ENCODE assay signal across 8 cellular contexts in genomic region chr2:62705007-62705829, GRCh38.
DNase-seq lines count a peak whose midpoint lies in the region; ATAC-seq and TF ChIP-seq lines count a peak whose summit lies in the region.

Gene EHBP1 (plus strand): TSS chr2:62705713. CDS start chr2:62707192, 1,479 bp downstream.

- DNase-seq in AG09319 (ENCODE audit: extremely low read depth, low read depth) (peak; percentile 100), NCI-H446 treated with DMSO at 0.1 percent for 48 hours (lab: John Stamatoyannopoulos, UW) (peak; percentile 99), cerebellar cortex (ENCODE audit: low spot score) (peak; percentile 100), iris pigment epithelial cell (ENCODE audit: low read depth) (peak; percentile 100)
- peak; percentile 93 to 95 for DNase-seq in stimulated activated CD4-positive, alpha-beta T cell treated with anti-CD3 and anti-CD28 coated beads, Interleukin-12 subunit alpha, Interleukin-12 subunit beta, amount 100 ng/mL, for 24 hours (ENCODE audit: low read depth in 2 of 2)

- no peak for TF ChIP-seq CTCF in AG09319 (IDR thresholded peaks at IDR 0.05; ENCODE audit: low read depth, low read length)

- peak; percentile 93 for ATAC-seq in GM19035 (IDR thresholded peaks at IDR 0.05; ENCODE audit: unreplicated experiment)
- peak; percentile 95 for ATAC-seq in HG03354 (IDR thresholded peaks at IDR 0.05; ENCODE audit: poor library complexity, severe bottlenecking, unreplicated experiment)
- ATAC-seq in activated CD4-positive, CD25-positive, alpha-beta regulatory T cell treated with anti-CD3 and anti-CD28 coated beads, Interleukin-2, amount 50 U/mL, for 24 hours: peak; percentile 96 to 98

Comparison
In these comparisons a context has a peak if more than half of its experiments do, and no peak if none do; other contexts are left out.
1. Peak in every context shown above with its lines: DNase-seq and ATAC-seq.